In genomic region chr11:16967347-16967662, GRCh38 we compare ENCODE assay signal across 30 cellular contexts. TPM values are rescaled to one million over a fixed set of nuclear protein-coding genes. Genes with fewer than 3 reads are reported as not detected.
DNase-seq lines count a peak whose midpoint lies in the region; ATAC-seq, FAIRE-seq and TF ChIP-seq lines count a peak whose summit lies in the region.
"Had no signal": no experiment of that assay in that cellular context is flagged by ENCODE, and none has a peak within 500 bp of the region (broad histone marks: within the 10 kb centered on the region; RNA-seq: fewer than 3 reads in every experiment).

No MANE protein-coding gene starts in this region.

- H3K36me3 ChIP-seq in colonic mucosa, result no peaks in the 10 kb centered on the region
- H3K36me3 ChIP-seq in mesenchymal stem cell (ENCODE audit: control insufficient read depth in 1 of 2, insufficient read depth in 2 of 2, low read depth in 1 of 2, low read length in 2 of 2), result no peaks in the 10 kb centered on the region
- no peaks in the 10 kb centered on the region for H3K36me3 ChIP-seq in small intestine (ENCODE audit: control insufficient read depth in 2 of 2, insufficient read depth in 2 of 2, low read length in 2 of 2)
- H3K36me3 ChIP-seq: upper lobe of left lung had no signal

- H3K4me3 ChIP-seq in colonic mucosa, result no peak overlapping the region
- no peak overlapping the region for H3K4me3 ChIP-seq in mesenchymal stem cell (ENCODE audit: insufficient read depth in 1 of 2, low read depth in 1 of 2, low read length in 2 of 2)
- H3K4me3 ChIP-seq in small intestine (ENCODE audit: low read depth in 1 of 2, low read length in 2 of 2), result no peak overlapping the region
- H3K4me3 ChIP-seq: K562, upper lobe of left lung had no signal

- no peak overlapping the region for H3K14ac ChIP-seq in mesenchymal stem cell (ENCODE audit: low read length in 2 of 2)

- WGBS in mesenchymal stem cell, result 81% methylated on average over 1 of the region's 1 CpG
- WGBS in small intestine, 3 donors, result 0 to 57% (median 29%) methylated on average over 1 of the region's 1 CpG

- no peak overlapping the region for H2AFZ ChIP-seq in mesenchymal stem cell (ENCODE audit: low read depth, low read length)

- H3K4me1 ChIP-seq in colonic mucosa, result peaks cover 20% of the 10 kb centered on the region
- H3K4me1 ChIP-seq in mesenchymal stem cell (ENCODE audit: control insufficient read depth, insufficient read depth, low read depth, low read length), result peaks cover 19% of the 10 kb centered on the region
- H3K4me1 ChIP-seq in small intestine (ENCODE audit: control insufficient read depth in 2 of 2, insufficient read depth in 1 of 2, low read depth in 1 of 2, low read length in 1 of 2), result peaks cover 6 to 13% of the 10 kb centered on the region in 2 donors

- DNase-seq in AG20443 (ENCODE audit: low spot score), result peak; percentile 6
- DNase-seq in colonic mucosa, result no peak
- DNase-seq in mesenchymal stem cell, result no peak
- DNase-seq in small intestine, result peak; percentile 74
- DNase-seq in occipital lobe (lab: John Stamatoyannopoulos, UW), result no peak
- no peak for DNase-seq in cerebellar nuclear complex (lab: John Stamatoyannopoulos, UW)
- no peak for DNase-seq in COR-L47 (lab: John Stamatoyannopoulos, UW)
- DNase-seq: activated B cell treated with CpG ODN at 0.5 μM for 24 hours; activated CD4-positive, alpha-beta T cell treated with anti-CD3 and anti-CD28 coated beads, Interleukin-2, amount 50 U/mL, for 1 hour; activated gamma-delta T cell; activated T-cell treated with anti-CD3 and anti-CD28 coated beads, Interleukin-2, amount 50 U/mL, for 1 hour; CD4-positive, CD25-positive, alpha-beta regulatory T cell; central memory CD4-positive, alpha-beta T cell; foreskin fibroblast; GOT3; HFFc6; NCI-H1105 treated with DMSO at 0.1 percent for 48 hours; NCI-H526; NK-92 treated with Interleukin-12 subunit alpha and Interleukin-12 subunit beta, amount 100 ng/mL, for 24 hours; PC-3; Right ventricle myocardium superior; stimulated activated CD4-positive, alpha-beta T cell treated with anti-CD3 and anti-CD28 coated beads, Interleukin-4, amount 100 ng/mL, for 1 hour had no signal

- H3K9ac ChIP-seq in colonic mucosa (ENCODE audit: low read depth in 2 of 2, low read length in 2 of 2), result peak overlapping the region in 1 of 2 donors; percentile 27
- no peak overlapping the region for H3K9ac ChIP-seq in mesenchymal stem cell (ENCODE audit: low read length)

- peak overlapping the region; percentile 78 for H2AK5ac ChIP-seq in mesenchymal stem cell (ENCODE audit: low read length, severe bottlenecking)

- no peak overlapping the region for H4K91ac ChIP-seq in mesenchymal stem cell (ENCODE audit: low read length)

- no peak overlapping the region for H2BK12ac ChIP-seq in mesenchymal stem cell (ENCODE audit: low read length in 2 of 2)

- no peak overlapping the region for H2BK5ac ChIP-seq in mesenchymal stem cell (ENCODE audit: low read depth, low read length, poor library complexity, severe bottlenecking)

- H3K9me3 ChIP-seq in colonic mucosa (no peaks in the 10 kb centered on the region), mesenchymal stem cell (ENCODE audit: control insufficient read depth, low read length) (no peaks in the 10 kb centered on the region), small intestine (ENCODE audit: control insufficient read depth, low read depth) (no peaks in the 10 kb centered on the region)
- H3K9me3 ChIP-seq: upper lobe of left lung had no signal

- intact Hi-C loops in colonic mucosa (cut with DNase I), result no loop called here

- no peak for TF ChIP-seq CTCF in colonic mucosa (IDR thresholded peaks at IDR 0.05)

- ATAC-seq in HG03565 (IDR thresholded peaks at IDR 0.05; ENCODE audit: unreplicated experiment), result no peak
- ATAC-seq: esophagus mucosa, K562, sciatic nerve, SK-N-SH treated with all-trans-retinoic acid at 6 μM for 48 hours had no signal

- H2BK120ac ChIP-seq in mesenchymal stem cell (ENCODE audit: low read depth, low read length), result no peak overlapping the region

- no peak overlapping the region for H3K4ac ChIP-seq in mesenchymal stem cell (ENCODE audit: low read depth in 1 of 2, low read length in 2 of 2)

- no peak overlapping the region for H3K18ac ChIP-seq in mesenchymal stem cell (ENCODE audit: low read depth in 1 of 2, low read length in 2 of 2)

- FAIRE-seq in small intestine (lab: Jason Lieb, UNC), result no peak
- FAIRE-seq: GM19239, K562, keratinocyte had no signal

- peak overlapping the region; percentile 63 for H3K27ac ChIP-seq in colonic mucosa
- peak overlapping the region; percentile 57 for H3K27ac ChIP-seq in mesenchymal stem cell (ENCODE audit: low read length, poor library complexity, severe bottlenecking)
- H3K27ac ChIP-seq in small intestine (ENCODE audit: low read depth in 1 of 2, low read length in 1 of 2), result peak overlapping the region; percentile 73 to 92

- no peak overlapping the region for H4K8ac ChIP-seq in mesenchymal stem cell (ENCODE audit: low read length)

- H2BK15ac ChIP-seq in mesenchymal stem cell (ENCODE audit: low read depth, poor library complexity, severe bottlenecking), result no peak overlapping the region

- no peaks in the 10 kb centered on the region for H3K27me3 ChIP-seq in colonic mucosa
- H3K27me3 ChIP-seq in mesenchymal stem cell (ENCODE audit: control insufficient read depth in 1 of 2, insufficient read depth in 1 of 2, low read length in 2 of 2), result peaks cover 0 to 3% of the 10 kb centered on the region in 2 experiments
- no peaks in the 10 kb centered on the region for H3K27me3 ChIP-seq in small intestine (ENCODE audit: control insufficient read depth in 2 of 2, insufficient read depth in 2 of 2, low read length in 2 of 2)
- H3K27me3 ChIP-seq: upper lobe of left lung had no signal

- H3K4me2 ChIP-seq in mesenchymal stem cell (ENCODE audit: low read length, poor library complexity, severe bottlenecking), result no peak overlapping the region

- H3K23ac ChIP-seq in mesenchymal stem cell (ENCODE audit: low read length in 2 of 2), result no peak overlapping the region

- peaks cover 5% of the 10 kb centered on the region for H3K79me1 ChIP-seq in mesenchymal stem cell (replicated peaks; ENCODE audit: low read length, poor library complexity, severe bottlenecking)

RNA-seq across cellular contexts. Expression of gene PLEKHA7, which starts 46.9 kb away (rescaled TPM):
- total RNA-seq in colonic mucosa (10 to 100 TPM; 55.6 to 65.9 TPM), occipital lobe (5.5 TPM)
- 0.52 TPM for polyA plus RNA-seq in mesenchymal stem cell (2013, experiment 1 of 2)
- polyA plus RNA-seq in mesenchymal stem cell (2013, experiment 2 of 2), result 0.56 TPM
- 10 to 100 TPM; 28.1 to 69.3 (median 52.1) TPM for polyA plus RNA-seq in small intestine

Comparison
In these comparisons a context has a peak if more than half of its experiments do, and no peak if none do; other contexts are left out.
1. DNase-seq: peak in AG20443 (single experiment) and small intestine (single experiment); none in colonic mucosa (single experiment), mesenchymal stem cell (single experiment), occipital lobe (single experiment), cerebellar nuclear complex (0 of 2) and COR-L47 (single experiment).
2. Peak in every context shown above with its lines, with median percentiles within 50 percentile points of each other: H3K27ac ChIP-seq.